ENCODE assay signal across 15 cellular contexts in genomic region chr4:26050212-26050643, GRCh38.
A peak's percentile ranks its signal among the peaks of the same experiment; 100 is the strongest.
DNase-seq lines count a peak whose midpoint lies in the region; ATAC-seq and TF ChIP-seq lines count a peak whose summit lies in the region.
"Had no signal": no experiment of that assay in that cellular context is flagged by ENCODE, and none has a peak within 500 bp of the region (broad histone marks: within the 10 kb centered on the region; RNA-seq: fewer than 3 reads in every experiment).

No MANE protein-coding gene starts in this region.

- H3K27ac ChIP-seq in left lung, result no peak overlapping the region
- peak overlapping the region in 3 of 5 donors; percentile 75 to 89 (median 85) for H3K27ac ChIP-seq in stomach
- H3K27ac ChIP-seq: PC-9 had no signal

- intact Hi-C loops in left lung (cut with DNase I), result no loop called here
- intact Hi-C loops in stomach (cut with DNase I; ENCODE audit: low total_unique reads), result no loop called here

- no peak for TF ChIP-seq POLR2A in stomach (IDR thresholded peaks at IDR 0.05)

- WGBS in stomach, 5 donors, result 61 to 78% (median 66%) methylated on average over 8 of the region's 8 CpGs

- ATAC-seq in GM19351 (IDR thresholded peaks at IDR 0.05; ENCODE audit: unreplicated experiment), result peak; percentile 44
- ATAC-seq in left lung, result peak; percentile 46
- ATAC-seq in HG02973 (IDR thresholded peaks at IDR 0.05; ENCODE audit: unreplicated experiment), result no peak
- ATAC-seq in GM18867 (IDR thresholded peaks at IDR 0.05; ENCODE audit: unreplicated experiment), result no peak

- TF ChIP-seq CTCF in left lung (IDR thresholded peaks at IDR 0.05) (no peak), stomach (IDR thresholded peaks at IDR 0.05) (no peak)

- H3K4me1 ChIP-seq in left lung (peaks cover 0 to 9% of the 10 kb centered on the region in 2 donors), stomach (peaks cover 6 to 26% (median 13%) of the 10 kb centered on the region in 4 donors)

- DNase-seq in SIG-M5 (lab: John Stamatoyannopoulos, UW) (peak; percentile 2), left lung (peak in 1 of 2 donors; percentile 59), stomach (no peak), ureter (ENCODE audit: low spot score) (no peak)
- no peak for DNase-seq in stimulated activated naive CD4-positive, alpha-beta T cell (lab: John Stamatoyannopoulos, UW)
- DNase-seq: activated CD8-positive, alpha-beta memory T cell treated with anti-CD3 and anti-CD28 coated beads for 24 hours; activated naive CD4-positive, alpha-beta T cell treated with anti-CD3 and anti-CD28 coated beads, Interleukin-2, amount 50 U/mL, for 16 hours; CD4-positive, alpha-beta T cell; KG1; NCI-H2107; PC-9; T-helper 9 cell had no signal

- H3K9me3 ChIP-seq in left lung (no peaks in the 10 kb centered on the region), stomach (no peaks in the 10 kb centered on the region)

- no peak for TF ChIP-seq EP300 in stomach (IDR thresholded peaks at IDR 0.05)

- no peak overlapping the region for H3K4me3 ChIP-seq in left lung
- H3K4me3 ChIP-seq in stomach, result no peak overlapping the region
- H3K4me3 ChIP-seq: PC-9 had no signal

- H3K36me3 ChIP-seq in left lung, result no peaks in the 10 kb centered on the region
- no peaks in the 10 kb centered on the region for H3K36me3 ChIP-seq in stomach

- peaks cover 0 to 19% of the 10 kb centered on the region in 2 donors for H3K27me3 ChIP-seq in left lung
- H3K27me3 ChIP-seq in stomach, result no peaks in the 10 kb centered on the region

Comparison
In these comparisons a context has a peak if more than half of its experiments do, and no peak if none do; other contexts are left out.
1. ATAC-seq: peak in GM19351 (single experiment) and left lung (single experiment); none in HG02973 (single experiment) and GM18867 (single experiment).
2. H3K27ac ChIP-seq: peak in stomach (3 of 5); none in left lung (0 of 2).